In genomic region chrX:20224814-20225487, GRCh38 we compare ENCODE assay signal across 8 cellular contexts. TPM values are rescaled to one million over a fixed set of nuclear protein-coding genes. Genes with fewer than 3 reads are reported as not detected.
A peak's percentile ranks its signal among the peaks of the same experiment; 100 is the strongest.
DNase-seq lines count a peak whose midpoint lies in the region; ATAC-seq and TF ChIP-seq lines count a peak whose summit lies in the region.

No MANE protein-coding gene starts in this region.

- ATAC-seq in GM18909 (IDR thresholded peaks at IDR 0.05; ENCODE audit: poor library complexity, unreplicated experiment) (peak; percentile 90), HG03039 (IDR thresholded peaks at IDR 0.05; ENCODE audit: unreplicated experiment) (peak; percentile 84)

- H3K4me3 ChIP-seq in adrenal gland, result no peak overlapping the region

- TF ChIP-seq POLR2A in adrenal gland (IDR thresholded peaks at IDR 0.05), result no peak

- no peak for TF ChIP-seq CTCF in adrenal gland (IDR thresholded peaks at IDR 0.05)

- H3K27ac ChIP-seq in adrenal gland, result no peak overlapping the region

- H3K4me1 ChIP-seq in adrenal gland (replicated peaks in 1 of 2), result no peaks in the 10 kb centered on the region

- H3K36me3 ChIP-seq in adrenal gland (replicated peaks in 1 of 2), result no peaks in the 10 kb centered on the region

- peak; percentile 8 for DNase-seq in AG20443 (ENCODE audit: low spot score)
- peak; percentile 21 for DNase-seq in amniotic epithelial cell (ENCODE audit: low read depth)
- DNase-seq in SIG-M5 treated with dmso at 0.1 percent for 504 hours (lab: John Stamatoyannopoulos, UW; ENCODE audit: unreplicated experiment), result no peak
- no peak for DNase-seq in NCI-H2029 (lab: John Stamatoyannopoulos, UW)
- no peak for DNase-seq in HPDE6-E6E7 (ENCODE audit: extremely low spot score)
- DNase-seq in adrenal gland, result no peak

- 76 to 96% (median 86%) methylated on average over 2 of the region's 2 CpGs for WGBS in adrenal gland, 4 donors

- no peaks in the 10 kb centered on the region for H3K27me3 ChIP-seq in adrenal gland

- H3K9me3 ChIP-seq in adrenal gland (replicated peaks in 1 of 3), result no peaks in the 10 kb centered on the region

- intact Hi-C loops in adrenal gland (cut with DNase I), result no loop called here

RNA-seq across cellular contexts. Expression of gene RPS6KA3, which starts 41.8 kb away (rescaled TPM):
- 10 to 100 TPM; 27.8 to 41.9 (median 38.1) TPM for total RNA-seq in adrenal gland
- 10 to 100 TPM in 1 of 3 donors, 1 to 10 TPM in 2; 6.2 to 34.6 (median 8.2) TPM for polyA plus RNA-seq in adrenal gland

Comparison
In these comparisons a context has a peak if more than half of its experiments do, and no peak if none do; other contexts are left out.
1. DNase-seq: peak in AG20443 (single experiment) and amniotic epithelial cell (single experiment); none in SIG-M5 treated with dmso at 0.1 percent for 504 hours (single experiment), NCI-H2029 (single experiment), HPDE6-E6E7 (single experiment) and adrenal gland (0 of 7).